In genomic region chr2:144444418-144444817, GRCh38 we compare ENCODE assay signal across 14 cellular contexts.
DNase-seq lines count a peak whose midpoint lies in the region; ATAC-seq, FAIRE-seq and TF ChIP-seq lines count a peak whose summit lies in the region.
"Had no signal": no experiment of that assay in that cellular context is flagged by ENCODE, and none has a peak within 500 bp of the region (broad histone marks: within the 10 kb centered on the region; RNA-seq: fewer than 3 reads in every experiment).

No MANE protein-coding gene starts in this region.

- H3K27ac Mint-ChIP-seq in natural killer cell treated with Interleukin-12 subunit alpha and Interleukin-12 subunit beta and Interleukin-15 and Interleukin-18, amount 100 ng/mL, for 72 hours: peak overlapping the region in 1 of 2 donors; percentile 93

- peak overlapping the region; percentile 76 for H3K4ac ChIP-seq in H1 (replicated peaks; ENCODE audit: insufficient read length, low read depth, low read length)

- whole genome bisulfite sequencing in heart right ventricle, 2 donors: 63 to 71% methylated on average over 1 of the region's 1 CpG
- WGBS in H1 (ENCODE audit: extremely low coverage in 1 of 2, insufficient coverage in 1 of 2, insufficient read length in 1 of 2, insufficient replicate concordance in 2 of 2, low coverage in 1 of 2, low lambda C conversion rate in 2 of 2, missing lambda C conversion rate in 1 of 2), 2 experiments: 0% methylated on average over 1 of the region's 1 CpG; no CpG with 5 or more reads in 1 of the 2 experiments

- H3K4me1 Mint-ChIP-seq in natural killer cell treated with Interleukin-12 subunit alpha and Interleukin-12 subunit beta and Interleukin-15 and Interleukin-18, amount 100 ng/mL, for 72 hours (ENCODE audit: low read depth in 2 of 2): peaks cover 54 to 74% of the 10 kb centered on the region in 2 donors

- no peak overlapping the region for H2AK5ac ChIP-seq in H1 (ENCODE audit: low read depth, low read length)

- no peak overlapping the region for H3K14ac ChIP-seq in H1 (ENCODE audit: insufficient read length)

- no peaks in the 10 kb centered on the region for H3K23me2 ChIP-seq in H1 (ENCODE audit: low read depth, low read length)

- no peak overlapping the region for H3K23ac ChIP-seq in H1 (ENCODE audit: insufficient read length)

- no peaks in the 10 kb centered on the region for H4K20me1 ChIP-seq in H1 (replicated peaks in 1 of 2; ENCODE audit: control insufficient read depth in 1 of 2, insufficient read depth in 2 of 2, low read length in 2 of 2)

- no peaks in the 10 kb centered on the region for H3K79me2 ChIP-seq in H1 (ENCODE audit: control insufficient read depth in 1 of 2, insufficient read depth in 2 of 2, low read length in 2 of 2)

- H3K4me3 Mint-ChIP-seq in natural killer cell treated with Interleukin-12 subunit alpha and Interleukin-12 subunit beta and Interleukin-15 and Interleukin-18, amount 100 ng/mL, for 72 hours: peak overlapping the region; percentile 13
- H3K4me3 Mint-ChIP-seq: activated T-cell treated with anti-CD3 and anti-CD28 coated beads, Interleukin-2, amount 50 U/mL, for 72 hours had no signal

- no peaks in the 10 kb centered on the region for H3K79me1 ChIP-seq in H1 (ENCODE audit: low read depth, low read length)

- H2AFZ ChIP-seq in H1 (ENCODE audit: low read length): no peak overlapping the region

- no peak for TF ChIP-seq CTCF in heart right ventricle (IDR thresholded peaks at IDR 0.05)
- TF ChIP-seq CTCF in H1 (IDR thresholded peaks at IDR 0.05; ENCODE audit: control extremely low read depth in 1 of 3, insufficient read depth in 1 of 3, low read depth in 1 of 3, low read length in 3 of 3): no peak
- TF ChIP-seq CTCF in uterus (IDR thresholded peaks at IDR 0.05): no peak

- intact Hi-C loops in heart right ventricle (cut with DNase I) (loop anchor here in 2 of 10 donors (5.0 to 10.0 kb wide), 2 partner anchors 68 to 70 kb away; no protein-coding TSS in a partner anchor), Right ventricle myocardium superior (cut with DNase I) (no loop called here), uterus (cut with DNase I; ENCODE audit: low total_unique reads) (no loop called here)

- H2BK15ac ChIP-seq in H1 (ENCODE audit: low read length): no peak overlapping the region

- CTCF ChIA-PET in H1 (lab: Charles Lee; ENCODE audit: partially characterized antibody): interaction anchor here (0.5 to 1.3 kb wide), 10 partner anchors 8 to 1313 kb away, joined by 3 to 6 read pairs (median 4); no protein-coding TSS in a partner anchor

- H3K4me3 ChIP-seq in heart right ventricle (no peak overlapping the region), H1 (ENCODE audit: extremely low read depth in 1 of 4, insufficient read depth in 2 of 4, low read depth in 3 of 4, low read length in 4 of 4) (peak overlapping the region in 1 of 4 experiments; percentile 14; a peak in 2 of 8 replicates), uterus (no peak overlapping the region)
- H3K4me3 ChIP-seq: GM12878 had no signal

- no peak overlapping the region for H4K8ac ChIP-seq in H1 (ENCODE audit: extremely low read depth, insufficient read depth, low read length)

- TF ChIP-seq POLR2A in H1 (IDR thresholded peaks at IDR 0.05; ENCODE audit: control extremely low read depth in 1 of 2, low read depth in 2 of 2, low read length in 2 of 2) (no peak), uterus (IDR thresholded peaks at IDR 0.05) (no peak)

- no peak overlapping the region for H2BK20ac ChIP-seq in H1 (ENCODE audit: low read length)

- peak overlapping the region; percentile 74 for H2BK120ac ChIP-seq in H1 (replicated peaks; ENCODE audit: low read depth, low read length)

- H3K36me3 ChIP-seq in heart right ventricle: peaks cover 0 to 37% (median 0%) of the 10 kb centered on the region in 9 donors
- H3K36me3 ChIP-seq in H1 (ENCODE audit: control insufficient read depth in 2 of 4, insufficient read depth in 4 of 4, low read length in 3 of 4): no peaks in the 10 kb centered on the region
- no peaks in the 10 kb centered on the region for H3K36me3 ChIP-seq in uterus

- H3K27me3 ChIP-seq in heart right ventricle (no peaks in the 10 kb centered on the region), H1 (replicated peaks in 1 of 4; ENCODE audit: control insufficient read depth in 3 of 4, extremely low read depth in 1 of 4, insufficient read depth in 3 of 4, low read length in 3 of 4) (peaks cover 0 to 7% (median 4%) of the 10 kb centered on the region in 4 experiments; a peak in 3 of 7 replicates), uterus (no peaks in the 10 kb centered on the region)

- peaks cover 5 to 97% (median 57%) of the 10 kb centered on the region in 9 donors for H3K4me1 ChIP-seq in heart right ventricle
- peaks cover 0 to 30% (median 21%) of the 10 kb centered on the region in 4 experiments; a peak in 5 of 7 replicates for H3K4me1 ChIP-seq in H1 (replicated peaks in 1 of 4; ENCODE audit: control insufficient read depth in 3 of 4, insufficient read depth in 4 of 4, low read length in 3 of 4)
- peaks cover 4% of the 10 kb centered on the region in 2 donors for H3K4me1 ChIP-seq in uterus

- H3K9me3 ChIP-seq in heart right ventricle (no peaks in the 10 kb centered on the region), H1 (ENCODE audit: insufficient read depth in 2 of 2, low read depth in 1 of 2, low read length in 1 of 2) (no peaks in the 10 kb centered on the region; a peak in 1 of 4 replicates), uterus (no peaks in the 10 kb centered on the region)

- peak in 1 of 2 experiments; percentile 50; a peak in 1 of 3 replicates for TF ChIP-seq EP300 in H1 (IDR thresholded peaks at IDR 0.05; ENCODE audit: borderline replicate concordance in 1 of 2, low read depth in 2 of 2, low read length in 2 of 2)

- no peak overlapping the region; the same call in 1 of the 2 replicates for H3K18ac ChIP-seq in H1 (ENCODE audit: extremely low read depth, low read length)

- DNase-seq in heart right ventricle (no peak), Right ventricle myocardium superior (no peak), H1 (ENCODE audit: low read depth in 1 of 2, low spot score in 2 of 2) (peak in 1 of 2 experiments; percentile 51), uterus (no peak), HuH-7.5 (ENCODE audit: low spot score) (no peak)
- DNase-seq in natural killer cell treated with Interleukin-12 subunit alpha and Interleukin-12 subunit beta and Interleukin-15 and Interleukin-18, amount 100 ng/mL, for 72 hours (ENCODE audit: low spot score): no peak
- DNase-seq: activated CD4-positive, CD25-positive, alpha-beta regulatory T cell treated with anti-CD3 and anti-CD28 coated beads, Interleukin-2, amount 50 U/mL, for 72 hours; activated T-cell treated with anti-CD3 and anti-CD28 coated beads, Interleukin-2, amount 50 U/mL, for 72 hours; DMS53; NCI-H1092; NK-92 treated with Interleukin-12 subunit alpha and Interleukin-12 subunit beta, amount 100 ng/mL, for 24 hours had no signal

- H3K27ac ChIP-seq in heart right ventricle: peak overlapping the region in 8 of 10 donors; percentile 30 to 68 (median 56)
- no peak overlapping the region for H3K27ac ChIP-seq in H1 (ENCODE audit: low read depth, low read length)
- peak overlapping the region; percentile 41 to 52 for H3K27ac ChIP-seq in uterus

- POLR2A ChIA-PET in H1 (lab: Charles Lee; ENCODE audit: partially characterized antibody): interaction anchor here (0.8 to 2.0 kb wide), 4 partner anchors 10 to 66 kb away, joined by 3 to 5 read pairs (median 4); no protein-coding TSS in a partner anchor

- no peak overlapping the region for H2BK5ac ChIP-seq in H1 (ENCODE audit: low read depth, low read length)

- peak in 1 of 2 experiments; percentile 0; a peak in 1 of 4 replicates for TF ChIP-seq RAD21 in H1 (IDR thresholded peaks at IDR 0.05 in 1 of 2, conservative IDR thresholded peaks at IDR 0.05 in 1 of 2; ENCODE audit: low read depth in 2 of 2, low read length in 2 of 2)

- peak overlapping the region; percentile 19 to 53; a peak in 3 of 4 replicates for H3K4me2 ChIP-seq in H1 (ENCODE audit: insufficient read depth in 1 of 2, low read depth in 2 of 2, low read length in 2 of 2)

- no peak overlapping the region for H4K5ac ChIP-seq in H1 (ENCODE audit: insufficient read length, low read depth, low read length)

- no peaks in the 10 kb centered on the region for H3K9me3 Mint-ChIP-seq in natural killer cell treated with Interleukin-12 subunit alpha and Interleukin-12 subunit beta and Interleukin-15 and Interleukin-18, amount 100 ng/mL, for 72 hours
- H3K9me3 Mint-ChIP-seq: activated T-cell treated with anti-CD3 and anti-CD28 coated beads, Interleukin-2, amount 50 U/mL, for 72 hours had no signal

- peaks cover 20% of the 10 kb centered on the region for H3K36me3 Mint-ChIP-seq in natural killer cell treated with Interleukin-12 subunit alpha and Interleukin-12 subunit beta and Interleukin-15 and Interleukin-18, amount 100 ng/mL, for 72 hours

- H3K27me3 Mint-ChIP-seq in natural killer cell treated with Interleukin-12 subunit alpha and Interleukin-12 subunit beta and Interleukin-15 and Interleukin-18, amount 100 ng/mL, for 72 hours: no peaks in the 10 kb centered on the region

- peak; percentile 60 for FAIRE-seq in H1 (lab: Jason Lieb, UNC)
- FAIRE-seq: GM12878 had no signal

- no peak overlapping the region for H3K9ac ChIP-seq in H1 (replicated peaks in 1 of 4; ENCODE audit: extremely low read depth in 1 of 4, low read depth in 3 of 4, low read length in 3 of 4)

- H2BK12ac ChIP-seq in H1 (ENCODE audit: low read depth, low read length): no peak overlapping the region

- H4K91ac ChIP-seq in H1 (replicated peaks; ENCODE audit: insufficient read length, low read length): no peak overlapping the region

- no peak overlapping the region for H3K56ac ChIP-seq in H1 (replicated peaks; ENCODE audit: insufficient read length, low read depth, low read length)

- ATAC-seq in heart right ventricle (no peak), Right ventricle myocardium superior (ENCODE audit: poor library complexity) (no peak), HG02623 (IDR thresholded peaks at IDR 0.05; ENCODE audit: unreplicated experiment) (no peak), GM21825 (IDR thresholded peaks at IDR 0.05; ENCODE audit: unreplicated experiment) (no peak)
- no peak for ATAC-seq in natural killer cell treated with Interleukin-12 subunit alpha and Interleukin-12 subunit beta and Interleukin-15 and Interleukin-18, amount 100 ng/mL, for 72 hours
- ATAC-seq: activated T-cell treated with anti-CD3 and anti-CD28 coated beads, Interleukin-2, amount 50 U/mL, for 72 hours; GM12878 had no signal

TF ChIP-seq in H1, 55 proteins besides CTCF, POLR2A, EP300 and RAD21 (continues in another document):
- TF ChIP-seq ATF2 (IDR thresholded peaks at IDR 0.05; ENCODE audit: low read length) (no peak), CBX8 (IDR thresholded peaks at IDR 0.05; ENCODE audit: borderline replicate concordance, low read depth, low read length) (no peak)
